Comparison of ENCODE assay signal across 8 cellular contexts in the genomic region with DNA sequence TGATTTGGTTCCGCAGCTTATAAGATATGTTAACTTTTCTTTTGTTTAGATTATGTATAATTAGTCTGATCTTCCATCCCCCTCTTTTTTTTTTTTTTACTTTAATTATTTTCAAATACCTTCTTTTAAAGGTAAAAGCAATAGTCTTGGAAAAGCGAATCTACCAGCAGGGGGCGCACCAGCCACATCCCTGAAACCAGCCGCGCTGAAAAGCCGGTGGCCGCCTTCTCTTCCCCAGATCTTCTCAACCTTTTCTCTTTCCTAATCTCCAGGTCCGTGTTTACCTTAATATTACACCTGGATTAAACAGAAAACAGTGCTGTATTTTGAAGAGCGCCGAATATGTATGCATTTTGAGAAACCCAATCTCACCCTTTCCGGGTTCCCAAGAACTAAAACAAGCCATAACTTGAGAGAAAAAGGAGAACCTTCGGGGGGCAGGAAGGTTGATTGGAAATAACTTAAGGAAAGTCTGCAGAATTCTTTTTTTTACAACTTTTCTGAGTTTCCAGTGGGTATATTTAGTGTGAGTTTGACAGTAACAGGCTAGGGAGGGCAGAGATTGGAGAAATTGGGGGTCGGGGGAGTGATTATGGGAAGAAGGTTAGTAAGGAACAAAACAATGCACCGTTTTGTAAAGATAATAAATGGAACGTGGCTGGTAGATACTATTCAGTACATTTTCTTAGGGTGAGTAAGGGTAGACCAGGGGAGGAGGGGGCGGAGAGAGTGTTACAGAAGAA. TPM values are rescaled to one million over a fixed set of nuclear protein-coding genes. Genes with fewer than 3 reads are reported as not detected.
A peak's percentile ranks its signal among the peaks of the same experiment; 100 is the strongest.
DNase-seq lines count a peak whose midpoint lies in the region; ATAC-seq, FAIRE-seq and TF ChIP-seq lines count a peak whose summit lies in the region.

No MANE protein-coding gene starts in this region.

- H2AFZ ChIP-seq in H1 (ENCODE audit: low read length) = no peak overlapping the region

- H2BK15ac ChIP-seq in H1 (ENCODE audit: low read length) = no peak overlapping the region

- H3K9ac ChIP-seq in ES-I3 (ENCODE audit: low read depth, low read length) (peak overlapping the region; percentile 70), H1 (replicated peaks in 1 of 4; ENCODE audit: extremely low read depth in 1 of 4, low read depth in 3 of 4, low read length in 3 of 4) (peak overlapping the region in 1 of 4 experiments; percentile 16; a peak in 3 of 7 replicates)

- peaks cover 10% of the 10 kb centered on the region for H3K4me1 Mint-ChIP-seq in activated CD4-positive, alpha-beta memory T cell treated with anti-CD3 and anti-CD28 coated beads for 36 hours (ENCODE audit: low read depth)

- CTCF ChIA-PET in activated CD4-positive, alpha-beta memory T cell treated with anti-CD3 and anti-CD28 coated beads for 36 hours (lab: Charles Lee) = interaction anchor here (0.6 to 1.8 kb wide), 13 partner anchors 8 to 999 kb away, joined by 3 to 18 read pairs (median 4); no protein-coding TSS in a partner anchor
- CTCF ChIA-PET in H1 (lab: Charles Lee; ENCODE audit: partially characterized antibody) = interaction anchor here (0.8 to 3.7 kb wide), 14 partner anchors 8 to 550 kb away, joined by 3 to 15 read pairs (median 4); no protein-coding TSS in a partner anchor

- H3K27me3 ChIP-seq in H1 (replicated peaks in 1 of 4; ENCODE audit: control insufficient read depth in 3 of 4, extremely low read depth in 1 of 4, insufficient read depth in 3 of 4, low read length in 3 of 4) (peaks cover 0 to 2% (median 1%) of the 10 kb centered on the region in 4 experiments; a peak in 3 of 7 replicates), suprapubic skin (peaks cover 100% of the 10 kb centered on the region)

- no peaks in the 10 kb centered on the region; the same call in 1 of the 2 replicates for H3K79me1 ChIP-seq in H1 (ENCODE audit: low read depth, low read length)

- FAIRE-seq in H1 (lab: Jason Lieb, UNC) = peak; percentile 73

- peak overlapping the region; percentile 94 to 98 for H3K4me2 ChIP-seq in H1 (ENCODE audit: insufficient read depth in 1 of 2, low read depth in 2 of 2, low read length in 2 of 2)

- H3K9me3 Mint-ChIP-seq in activated CD4-positive, alpha-beta memory T cell treated with anti-CD3 and anti-CD28 coated beads for 36 hours = no peaks in the 10 kb centered on the region

- H3K27ac Mint-ChIP-seq in activated CD4-positive, alpha-beta memory T cell treated with anti-CD3 and anti-CD28 coated beads for 36 hours = peak overlapping the region; percentile 40

- H2AK5ac ChIP-seq in H1 (ENCODE audit: low read depth, low read length) = no peak overlapping the region

- H3K4ac ChIP-seq in H1 (replicated peaks; ENCODE audit: insufficient read length, low read depth, low read length) = no peak overlapping the region

- H2BK120ac ChIP-seq in H1 (replicated peaks; ENCODE audit: low read depth, low read length) = peak overlapping the region; percentile 96

- peak overlapping the region; percentile 15 for H4K91ac ChIP-seq in H1 (replicated peaks; ENCODE audit: insufficient read length, low read length)

- 0 out of 2 replicates have a peak, but pooled peaks cover 2% of the 10 kb centered on the region for H3K36me3 ChIP-seq in ES-I3 (ENCODE audit: insufficient read depth, low read length)
- H3K36me3 ChIP-seq in H1 (ENCODE audit: control insufficient read depth in 2 of 4, insufficient read depth in 4 of 4, low read length in 3 of 4) = peaks cover 0 to 23% (median 6%) of the 10 kb centered on the region in 4 experiments; a peak in 4 of 8 replicates
- H3K36me3 ChIP-seq in suprapubic skin = no peaks in the 10 kb centered on the region

- H2BK20ac ChIP-seq in H1 (ENCODE audit: low read length) = no peak overlapping the region

- no peak for TF ChIP-seq POLR2A in H1 (IDR thresholded peaks at IDR 0.05; ENCODE audit: control extremely low read depth in 1 of 2, low read depth in 2 of 2, low read length in 2 of 2)
- TF ChIP-seq POLR2A in suprapubic skin (IDR thresholded peaks at IDR 0.05) = no peak

- TF ChIP-seq CTCF in H1 (IDR thresholded peaks at IDR 0.05; ENCODE audit: control extremely low read depth in 1 of 3, insufficient read depth in 1 of 3, low read depth in 1 of 3, low read length in 3 of 3) = peak; percentile 57 to 66 (median 62)
- peak; percentile 62 to 71 for TF ChIP-seq CTCF in suprapubic skin (IDR thresholded peaks at IDR 0.05)

- H3K4me1 ChIP-seq in ES-I3 (ENCODE audit: insufficient read depth, low read length) (peaks cover 36% of the 10 kb centered on the region), H1 (replicated peaks in 1 of 4; ENCODE audit: control insufficient read depth in 3 of 4, insufficient read depth in 4 of 4, low read length in 3 of 4) (peaks cover 0 to 31% (median 13%) of the 10 kb centered on the region in 4 experiments; a peak in 6 of 7 replicates), suprapubic skin (peaks cover 41% of the 10 kb centered on the region)

- intact Hi-C loops in activated CD4-positive, alpha-beta memory T cell treated with anti-CD3 and anti-CD28 coated beads for 36 hours (cut with micrococcal nuclease) = loop anchor here (1.0 to 10.0 kb wide), 2 partner anchors 974 to 1085 kb away; partner anchors contain the start of gene ATP11B

- H3K27ac ChIP-seq in H1 (ENCODE audit: low read depth, low read length) (peak overlapping the region; percentile 58), suprapubic skin (no peak overlapping the region)

- ATAC-seq in HG02885 (IDR thresholded peaks at IDR 0.05; ENCODE audit: poor library complexity, unreplicated experiment) = peak; percentile 62
- ATAC-seq in HG02970 (IDR thresholded peaks at IDR 0.05; ENCODE audit: low FRiP score, unreplicated experiment) = no peak

- peak; percentile 87 for TF ChIP-seq RAD21 in H1 (IDR thresholded peaks at IDR 0.05 in 1 of 2, conservative IDR thresholded peaks at IDR 0.05 in 1 of 2; ENCODE audit: low read depth in 2 of 2, low read length in 2 of 2)

- no peak overlapping the region for H3K14ac ChIP-seq in H1 (ENCODE audit: insufficient read length)

- peaks cover 11% of the 10 kb centered on the region for H3K23me2 ChIP-seq in H1 (ENCODE audit: low read depth, low read length)

- DNase-seq in NCI-H345 (lab: John Stamatoyannopoulos, UW) (peak; percentile 87), H1 (ENCODE audit: low read depth in 1 of 2, low spot score in 2 of 2) (peak in 1 of 2 experiments; percentile 94), myocyte (ENCODE audit: low read depth) (peak; percentile 62), suprapubic skin (ENCODE audit: low spot score in 2 of 2) (no peak)
- peak; percentile 72 for DNase-seq in activated CD4-positive, alpha-beta memory T cell treated with anti-CD3 and anti-CD28 coated beads for 36 hours

- peak overlapping the region; percentile 81 to 98 (median 88); a peak in 7 of 8 replicates for H3K4me3 ChIP-seq in H1 (ENCODE audit: extremely low read depth in 1 of 4, insufficient read depth in 2 of 4, low read depth in 3 of 4, low read length in 4 of 4)
- no peak overlapping the region for H3K4me3 ChIP-seq in suprapubic skin

- H3K27me3 Mint-ChIP-seq in activated CD4-positive, alpha-beta memory T cell treated with anti-CD3 and anti-CD28 coated beads for 36 hours = peaks cover 53% of the 10 kb centered on the region

- 2% methylated on average over 16 of the region's 16 CpGs; no CpG with 5 or more reads in 1 of the 2 experiments for WGBS in H1 (ENCODE audit: extremely low coverage in 1 of 2, insufficient coverage in 1 of 2, insufficient read length in 1 of 2, insufficient replicate concordance in 2 of 2, low coverage in 1 of 2, low lambda C conversion rate in 2 of 2, missing lambda C conversion rate in 1 of 2), 2 experiments
- WGBS in suprapubic skin = 9% methylated on average over 16 of the region's 16 CpGs

- peak overlapping the region; percentile 86 for H3K56ac ChIP-seq in H1 (replicated peaks; ENCODE audit: insufficient read length, low read depth, low read length)

- H3K23ac ChIP-seq in H1 (ENCODE audit: insufficient read length) = no peak overlapping the region

- H3K4me3 Mint-ChIP-seq in activated CD4-positive, alpha-beta memory T cell treated with anti-CD3 and anti-CD28 coated beads for 36 hours = no peak overlapping the region

- H3K9me3 ChIP-seq in ES-I3 (ENCODE audit: control insufficient read depth, insufficient read depth, low read length) = no peaks in the 10 kb centered on the region
- H3K9me3 ChIP-seq in H1 (ENCODE audit: insufficient read depth in 2 of 2, low read depth in 1 of 2, low read length in 1 of 2) = no peaks in the 10 kb centered on the region
- no peaks in the 10 kb centered on the region for H3K9me3 ChIP-seq in suprapubic skin

- no peak overlapping the region; the same call in 1 of the 2 replicates for H3K18ac ChIP-seq in H1 (ENCODE audit: extremely low read depth, low read length)

- POLR2A ChIA-PET in activated CD4-positive, alpha-beta memory T cell treated with anti-CD3 and anti-CD28 coated beads for 36 hours (lab: Charles Lee) = no interaction called here
- POLR2A ChIA-PET in H1 (lab: Charles Lee; ENCODE audit: partially characterized antibody) = no interaction called here

- peaks cover 6% of the 10 kb centered on the region for H3K36me3 Mint-ChIP-seq in activated CD4-positive, alpha-beta memory T cell treated with anti-CD3 and anti-CD28 coated beads for 36 hours

- no peak for TF ChIP-seq EP300 in H1 (IDR thresholded peaks at IDR 0.05; ENCODE audit: borderline replicate concordance in 1 of 2, low read depth in 2 of 2, low read length in 2 of 2)
- TF ChIP-seq EP300 in suprapubic skin (IDR thresholded peaks at IDR 0.05) = no peak

- peaks cover 13 to 36% of the 10 kb centered on the region in 2 experiments for H3K79me2 ChIP-seq in H1 (ENCODE audit: control insufficient read depth in 1 of 2, insufficient read depth in 2 of 2, low read length in 2 of 2)

- H4K5ac ChIP-seq in H1 (ENCODE audit: insufficient read length, low read depth, low read length) = peak overlapping the region; percentile 92

- H4K20me1 ChIP-seq in H1 (replicated peaks in 1 of 2; ENCODE audit: control insufficient read depth in 1 of 2, insufficient read depth in 2 of 2, low read length in 2 of 2) = peaks cover 0 to 2% of the 10 kb centered on the region in 2 experiments

- peak overlapping the region; percentile 95 for H2BK5ac ChIP-seq in H1 (ENCODE audit: low read depth, low read length)

- no peak overlapping the region for H4K8ac ChIP-seq in H1 (ENCODE audit: extremely low read depth, insufficient read depth, low read length)

- no peak overlapping the region; the same call in 1 of the 2 replicates for H2BK12ac ChIP-seq in H1 (ENCODE audit: low read depth, low read length)

RNA-seq across cellular contexts. Expression of gene SOX2, which starts 2.0 kb away (rescaled TPM):
- not detected for total RNA-seq in activated CD4-positive, alpha-beta memory T cell treated with anti-CD3 and anti-CD28 coated beads for 36 hours
- total RNA-seq in H1 (2021; fragmentation: NEBNext Ultra II Directional; extraction: Animal tissue kit (Norgen Biotek cat#: 25700)) = 247 and 260 TPM in 2 replicates
- 149 and 170 TPM in 2 replicates for polyA plus RNA-seq in H1 (2011; rRNA removed)
- 181 TPM for polyA plus RNA-seq in H1 (2011; cell fraction: cytosol; rRNA removed)
- polyA plus RNA-seq in H1 (2011; cell fraction: nucleus; rRNA removed) = 120 TPM
- 130 to 186 TPM (median 157 TPM) in 4 replicates for polyA plus RNA-seq in H1 (2012, experiment 1 of 2)
- 64.0 TPM for polyA plus RNA-seq in H1 (2012, experiment 2 of 2)
- 171 TPM for polyA plus RNA-seq in H1 (2013, experiment 1 of 2)
- 169 TPM for polyA plus RNA-seq in H1 (2013, experiment 2 of 2)
- 34.6 and 35.5 TPM in 2 replicates for polyA minus RNA-seq in H1 (2011; rRNA and poly(A)+ RNA removed)
- 101 TPM for polyA minus RNA-seq in H1 (2011; cell fraction: cytosol; rRNA and poly(A)+ RNA removed)
- polyA minus RNA-seq in H1 (2011; cell fraction: nucleus; rRNA and poly(A)+ RNA removed) = 83.5 TPM
- total RNA-seq in myocyte (not detected in 2 replicates), suprapubic skin (1 to 10 TPM in 1 of 4 donors, under 1 TPM in 3; 0.21 to 1.5 (median 0.63) TPM)
- polyA plus RNA-seq in myocyte (2012) = not detected

Comparison
In these comparisons a context has a peak if more than half of its experiments do, and no peak if none do; other contexts are left out.
1. DNase-seq: peak in NCI-H345 (single experiment), activated CD4-positive, alpha-beta memory T cell treated with anti-CD3 and anti-CD28 coated beads for 36 hours (single experiment) and myocyte (single experiment); none in suprapubic skin (0 of 2).
2. RNA of gene SOX2, which starts 2.0 kb away (total RNA-seq): 247 to 260 TPM in H1; 0.21 to 1.5 TPM in suprapubic skin, not detected in activated CD4-positive, alpha-beta memory T cell treated with anti-CD3 and anti-CD28 coated beads for 36 hours and not detected in myocyte; every median in the first group is over 100 times any median in the second.